In the genomic region with DNA sequence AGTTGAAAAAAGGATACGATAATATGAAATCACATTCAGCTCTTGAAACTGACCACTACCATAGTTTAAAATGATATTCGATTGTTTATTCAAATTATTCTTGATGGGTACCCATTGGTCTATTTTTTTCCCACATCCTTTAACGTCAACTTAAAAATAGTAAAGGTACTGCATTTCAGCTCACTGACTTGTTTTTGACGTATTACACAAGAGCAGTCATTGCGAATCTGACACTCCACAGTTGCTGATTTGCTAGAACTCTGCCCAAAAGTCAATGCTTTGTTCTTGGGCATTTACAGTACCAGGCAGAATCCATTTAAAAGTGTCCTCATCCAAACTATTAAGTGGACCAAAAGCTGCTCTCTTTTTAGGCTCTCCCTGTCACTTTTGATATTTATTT, we compare ENCODE assay signal across 10 cellular contexts. TPM values are rescaled to one million over a fixed set of nuclear protein-coding genes. Genes with fewer than 3 reads are reported as not detected.
DNase-seq lines count a peak whose midpoint lies in the region; ATAC-seq, FAIRE-seq and TF ChIP-seq lines count a peak whose summit lies in the region.
"Had no signal": no experiment of that assay in that cellular context is flagged by ENCODE, and none has a peak within 500 bp of the region (broad histone marks: within the 10 kb centered on the region; RNA-seq: fewer than 3 reads in every experiment).

No MANE protein-coding gene starts in this region.

- H3K27ac Mint-ChIP-seq in Caco-2 (ENCODE audit: unreplicated experiment), result no peak overlapping the region
- peak overlapping the region in 1 of 2 donors; percentile 34 for H3K27ac Mint-ChIP-seq in T-cell

- POLR2A ChIA-PET in Caco-2 (lab: Charles Lee), result no interaction called here
- POLR2A ChIA-PET in T-cell (lab: Charles Lee), result interaction anchor here (0.6 to 1.0 kb wide), 2 partner anchors 19 to 523 kb away, joined by 3 to 4 read pairs; no protein-coding TSS in a partner anchor
- POLR2A ChIA-PET in PC-9 (lab: Charles Lee; ENCODE audit: unreplicated experiment), result interaction anchor here (0.7 kb wide), 1 partner anchor 1221 kb away, joined by 6 read pairs; no protein-coding TSS in a partner anchor

- H3F3A ChIP-seq in PC-9 (ENCODE audit: insufficient read depth, low read depth), result no peaks in the 10 kb centered on the region

- H3K36me3 Mint-ChIP-seq in Caco-2 (ENCODE audit: insufficient read depth, unreplicated experiment), result peaks cover 28% of the 10 kb centered on the region
- H3K36me3 Mint-ChIP-seq in T-cell, result peaks cover 16% of the 10 kb centered on the region

- no peak for DNase-seq in Caco-2
- no peak for DNase-seq in T-cell
- no peak for DNase-seq in DMS 273 (lab: John Stamatoyannopoulos, UW; ENCODE audit: unreplicated experiment)
- no peak for DNase-seq in pancreas
- DNase-seq in PC-9, result no peak
- DNase-seq: activated CD4-positive, CD25-positive, alpha-beta regulatory T cell; MG63; NCI-H2171 treated with DMSO at 0.1 percent for 48 hours had no signal

- H3K79me2 ChIP-seq in PC-9 (ENCODE audit: low read depth), result peaks cover 34% of the 10 kb centered on the region

- TF ChIP-seq RAD21 in liver (IDR thresholded peaks at IDR 0.05), result no peak

- TF ChIP-seq CTCF in Caco-2 (IDR thresholded peaks at IDR 0.05; ENCODE audit: insufficient read depth in 1 of 2, low read depth in 1 of 2, low read length in 1 of 2, severe bottlenecking in 1 of 2, unreplicated experiment in 1 of 2) (no peak), liver (IDR thresholded peaks at IDR 0.05; ENCODE audit: low read depth, low read length, missing input control) (no peak), pancreas (IDR thresholded peaks at IDR 0.05) (no peak), PC-9 (conservative IDR thresholded peaks at IDR 0.05) (no peak)

- CTCF ChIA-PET in Caco-2 (lab: Charles Lee) (interaction anchor here (1.4 kb wide), 1 partner anchor 77 kb away, joined by 3 read pairs; a partner anchor contains a TSS), T-cell (lab: Charles Lee) (interaction anchor here (0.6 to 1.9 kb wide), 12 partner anchors 10 to 947 kb away, joined by 3 to 20 read pairs (median 3); a partner anchor contains a TSS), PC-9 (lab: Charles Lee) (no interaction called here)

- H3K9me2 ChIP-seq in PC-9 (ENCODE audit: insufficient read depth), result no peaks in the 10 kb centered on the region

- H3K36me3 ChIP-seq in BLaER1, result peaks cover 18% of the 10 kb centered on the region
- H3K36me3 ChIP-seq in Caco-2 (ENCODE audit: control insufficient read depth, insufficient read depth, low read length), result no peaks in the 10 kb centered on the region
- H3K36me3 ChIP-seq in liver (ENCODE audit: control insufficient read depth in 4 of 4, insufficient read depth in 3 of 4, low read depth in 1 of 4, low read length in 3 of 4), result peaks cover 0 to 4% (median 1%) of the 10 kb centered on the region in 4 donors
- H3K36me3 ChIP-seq in pancreas, result peaks cover 0 to 5% (median 3%) of the 10 kb centered on the region in 3 donors
- H3K36me3 ChIP-seq in PC-9 (ENCODE audit: low read depth), result peaks cover 10% of the 10 kb centered on the region

- H2AFZ ChIP-seq in PC-9, result no peak overlapping the region

- H3K4me1 ChIP-seq in BLaER1 (peaks cover 31% of the 10 kb centered on the region), Caco-2 (peaks cover 11% of the 10 kb centered on the region), liver (ENCODE audit: control insufficient read depth in 4 of 4, insufficient read depth in 4 of 4, low read length in 3 of 4) (peaks cover 2 to 19% (median 18%) of the 10 kb centered on the region in 4 donors), pancreas (peaks cover 7 to 10% (median 9%) of the 10 kb centered on the region in 3 donors), PC-9 (replicated peaks; ENCODE audit: insufficient read depth) (peaks cover 18% of the 10 kb centered on the region)

- H3K4me1 Mint-ChIP-seq in Caco-2 (ENCODE audit: low read depth, unreplicated experiment) (peaks cover 6% of the 10 kb centered on the region), T-cell (peaks cover 26 to 30% (median 26%) of the 10 kb centered on the region in 3 donors)

- no peak overlapping the region for H3K9ac ChIP-seq in BLaER1
- peak overlapping the region in 1 of 2 donors; percentile 14 for H3K9ac ChIP-seq in liver (ENCODE audit: low read depth in 1 of 2, low read length in 2 of 2)

- no peak overlapping the region for H3K27ac ChIP-seq in BLaER1
- peak overlapping the region; percentile 28 to 37 for H3K27ac ChIP-seq in liver (ENCODE audit: low read depth in 1 of 2, low read length in 2 of 2)
- H3K27ac ChIP-seq in pancreas, result no peak overlapping the region
- H3K27ac ChIP-seq in PC-9, result no peak overlapping the region

- no TSS peak for BruUV-seq in Caco-2 (replicated peaks; lab: Mats Ljungman, UMichigan)
- BruUV-seq in PC-9 (replicated peaks; lab: Mats Ljungman, UMichigan), result no TSS peak

- H3K27me3 Mint-ChIP-seq in Caco-2 (ENCODE audit: insufficient read depth, unreplicated experiment) (no peaks in the 10 kb centered on the region), T-cell (no peaks in the 10 kb centered on the region)

- FAIRE-seq in pancreas (lab: Jason Lieb, UNC), result no peak

- H3K4me3 ChIP-seq in BLaER1 (no peak overlapping the region), Caco-2 (ENCODE audit: low read depth, low read length) (no peak overlapping the region), liver (ENCODE audit: low read depth in 1 of 3, low read length in 3 of 3) (peak overlapping the region in 1 of 3 donors; percentile 8), pancreas (no peak overlapping the region), PC-9 (no peak overlapping the region)

- intact Hi-C loops in Caco-2 (cut with micrococcal nuclease; ENCODE audit: unreplicated experiment), result loop anchor here (5.0 to 10.0 kb wide), 3 partner anchors 82 to 342 kb away; a partner anchor contains a TSS
- intact Hi-C loops in pancreas (cut with DNase I), result loop anchor here in 1 of 3 donors (10.0 kb wide), 1 partner anchor 284 kb away; a partner anchor contains a TSS
- intact Hi-C loops in PC-9 (cut with micrococcal nuclease; ENCODE audit: unreplicated experiment), result loop anchor here (1.0 to 10.0 kb wide), 4 partner anchors 78 to 1224 kb away; a partner anchor contains a TSS

- no peaks in the 10 kb centered on the region for H3K27me3 ChIP-seq in BLaER1
- H3K27me3 ChIP-seq in Caco-2 (replicated peaks; ENCODE audit: control insufficient read depth, insufficient read depth, low read length), result no peaks in the 10 kb centered on the region
- no peaks in the 10 kb centered on the region for H3K27me3 ChIP-seq in liver (ENCODE audit: control insufficient read depth in 4 of 4, insufficient read depth in 4 of 4, low read length in 3 of 4)
- no peaks in the 10 kb centered on the region for H3K27me3 ChIP-seq in pancreas
- H3K27me3 ChIP-seq in PC-9 (ENCODE audit: insufficient read depth, low read depth), result no peaks in the 10 kb centered on the region
- H3K27me3 ChIP-seq: MG63 had no signal

- H3K9me3 Mint-ChIP-seq in Caco-2 (ENCODE audit: unreplicated experiment) (no peaks in the 10 kb centered on the region), T-cell (no peaks in the 10 kb centered on the region)

- ATAC-seq in T-cell (replicated peaks in 1 of 4) (no peak), pancreas (no peak)

- H3K4me3 Mint-ChIP-seq in Caco-2 (ENCODE audit: unreplicated experiment), result peak overlapping the region; percentile 79
- H3K4me3 Mint-ChIP-seq in T-cell, result peak overlapping the region in 2 of 3 donors; percentile 36 to 87

- H4K20me1 ChIP-seq in BLaER1 (peaks cover 31% of the 10 kb centered on the region), PC-9 (ENCODE audit: insufficient read depth) (peaks cover 16% of the 10 kb centered on the region)

- H3K9me3 ChIP-seq in BLaER1 (no peaks in the 10 kb centered on the region), Caco-2 (no peaks in the 10 kb centered on the region), liver (ENCODE audit: control insufficient read depth in 4 of 4, low read length in 3 of 4) (no peaks in the 10 kb centered on the region), pancreas (peaks cover 0 to 3% (median 0%) of the 10 kb centered on the region in 4 donors), PC-9 (ENCODE audit: insufficient read depth, low read depth) (no peaks in the 10 kb centered on the region)
- H3K9me3 ChIP-seq: MG63 had no signal

- peak overlapping the region; percentile 85 for H3K4me2 ChIP-seq in BLaER1
- H3K4me2 ChIP-seq in PC-9, result no peak overlapping the region

- WGBS in liver, result 48% methylated on average over 5 of the region's 5 CpGs
- 85 to 96% methylated on average over 5 of the region's 5 CpGs for WGBS in pancreas, 2 donors

TF ChIP-seq in liver, 16 proteins besides CTCF, POLR2A, EP300 and RAD21 (continues in another document):
- TF ChIP-seq NR2F2 (IDR thresholded peaks at IDR 0.05) (no peak), JUND (IDR thresholded peaks at IDR 0.05) (no peak), EGR1 (IDR thresholded peaks at IDR 0.05; ENCODE audit: low read depth in 2 of 2) (no peak), TAF1 (conservative IDR thresholded peaks at IDR 0.05) (no peak)
- TF ChIP-seq, protein P1, sequence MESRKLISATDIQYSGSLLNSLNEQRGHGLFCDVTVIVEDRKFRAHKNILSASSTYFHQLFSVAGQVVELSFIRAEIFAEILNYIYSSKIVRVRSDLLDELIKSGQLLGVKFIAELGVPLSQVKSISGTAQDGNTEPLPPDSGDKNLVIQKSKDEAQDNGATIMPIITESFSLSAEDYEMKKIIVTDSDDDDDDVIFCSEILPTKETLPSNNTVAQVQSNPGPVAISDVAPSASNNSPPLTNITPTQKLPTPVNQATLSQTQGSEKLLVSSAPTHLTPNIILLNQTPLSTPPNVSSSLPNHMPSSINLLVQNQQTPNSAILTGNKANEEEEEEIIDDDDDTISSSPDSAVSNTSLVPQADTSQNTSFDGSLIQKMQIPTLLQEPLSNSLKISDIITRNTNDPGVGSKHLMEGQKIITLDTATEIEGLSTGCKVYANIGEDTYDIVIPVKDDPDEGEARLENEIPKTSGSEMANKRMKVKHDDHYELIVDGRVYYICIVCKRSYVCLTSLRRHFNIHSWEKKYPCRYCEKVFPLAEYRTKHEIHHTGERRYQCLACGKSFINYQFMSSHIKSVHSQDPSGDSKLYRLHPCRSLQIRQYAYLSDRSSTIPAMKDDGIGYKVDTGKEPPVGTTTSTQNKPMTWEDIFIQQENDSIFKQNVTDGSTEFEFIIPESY (IDR thresholded peaks at IDR 0.05), result no peak

RNA-seq across cellular contexts. Expression of a gene that starts 1.2 kb away (rescaled TPM):
- total RNA-seq in Caco-2 (2022) (78.8 and 84.0 TPM in 2 replicates), T-cell (100 to 1,000 TPM in 2 of 5 donors, 10 to 100 TPM in 3; 73.5 to 113 (median 88.5) TPM), liver (10 to 100 TPM; 40.8 to 59.6 TPM), pancreas (10 to 100 TPM; 24.4 to 42.6 (median 28.9) TPM), PC-9 (2021) (78.9 and 86.4 TPM in 2 replicates)
- polyA plus RNA-seq in liver (10 to 100 TPM; 10.6 to 10.9 TPM), pancreas (10 to 100 TPM; 12.1 to 12.2 TPM)

Comparison
In these comparisons a context has a peak if more than half of its experiments do, and no peak if none do; other contexts are left out.
1. H3K27ac ChIP-seq: peak in liver (2 of 2); none in BLaER1 (single experiment), pancreas (0 of 4) and PC-9 (single experiment).